10 cellular contexts compared by ENCODE assay signal in the genomic region with DNA sequence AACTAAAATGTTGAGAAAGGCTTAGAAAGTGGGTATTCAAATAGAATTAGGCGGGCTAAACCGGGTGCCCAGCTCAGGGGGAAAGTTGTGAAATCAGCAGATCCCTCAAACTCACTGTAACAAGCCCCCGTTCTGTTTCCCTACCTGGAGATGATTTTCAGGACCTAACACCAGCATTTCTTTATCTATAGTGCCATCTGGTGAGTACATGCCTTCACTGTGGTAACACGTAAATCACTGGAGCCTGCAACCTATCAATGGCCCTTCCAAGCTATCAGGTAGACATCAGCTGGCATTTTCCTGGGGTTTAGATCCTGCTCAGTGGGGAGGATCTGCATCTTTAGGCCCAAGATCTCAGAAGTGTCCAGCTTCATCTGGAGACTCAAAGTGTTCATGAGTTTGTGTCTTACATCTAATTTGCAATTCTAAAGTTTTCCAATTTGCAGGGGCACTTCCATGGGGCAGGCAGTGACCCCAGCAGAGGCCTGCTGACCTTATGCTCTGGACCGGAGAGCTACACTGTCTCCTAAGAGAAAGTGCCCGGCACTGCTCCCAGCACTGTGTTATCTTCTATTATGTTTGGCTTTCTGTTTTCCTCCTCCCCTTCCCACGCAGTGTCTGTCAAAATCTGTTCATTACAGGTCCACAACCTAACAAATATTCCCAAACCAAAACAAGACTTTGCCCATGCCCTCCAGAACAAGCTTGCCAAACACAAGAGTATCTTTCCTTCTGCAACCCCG.
A peak's percentile ranks its signal among the peaks of the same experiment; 100 is the strongest.
DNase-seq lines count a peak whose midpoint lies in the region; ATAC-seq, FAIRE-seq and TF ChIP-seq lines count a peak whose summit lies in the region.
"Had no signal": no experiment of that assay in that cellular context is flagged by ENCODE, and none has a peak within 500 bp of the region (broad histone marks: within the 10 kb centered on the region; RNA-seq: fewer than 3 reads in every experiment).

No MANE protein-coding gene starts in this region.

- in situ Hi-C loops in HepG2 (cut with HindIII; ENCODE audit: extremely low pct_ligation_motif_present, low pct_unique_long_range_greater_than_20kb): no loop called here

- H3K4me2 ChIP-seq in HepG2 (ENCODE audit: low read depth, low read length): no peak overlapping the region

- H3K4me1 ChIP-seq in HepG2 (ENCODE audit: insufficient read depth, low read length) (no peaks in the 10 kb centered on the region), tibial artery (no peaks in the 10 kb centered on the region), colonic mucosa (no peaks in the 10 kb centered on the region)
- H3K4me1 ChIP-seq: prostate gland had no signal

- TF ChIP-seq POLR2A in HepG2 (IDR thresholded peaks at IDR 0.05; ENCODE audit: insufficient read depth in 1 of 2, low read depth in 2 of 2, low read length in 2 of 2): no peak

- no peaks in the 10 kb centered on the region for H3K36me3 ChIP-seq in HepG2 (replicated peaks in 1 of 2; ENCODE audit: control insufficient read depth in 1 of 2, insufficient read depth in 2 of 2, low read length in 2 of 2)
- no peaks in the 10 kb centered on the region for H3K36me3 ChIP-seq in tibial artery
- H3K36me3 ChIP-seq in colonic mucosa: no peaks in the 10 kb centered on the region
- H3K36me3 ChIP-seq: prostate gland had no signal

- no peak; the same call in 2 of the 3 replicates for ATAC-seq in HepG2
- ATAC-seq in HG02763 (IDR thresholded peaks at IDR 0.05; ENCODE audit: unreplicated experiment): no peak
- ATAC-seq: effector memory CD8-positive, alpha-beta T cell had no signal

- no peaks in the 10 kb centered on the region for H3K9me3 ChIP-seq in HepG2 (ENCODE audit: low read length)
- no peaks in the 10 kb centered on the region for H3K9me3 ChIP-seq in tibial artery
- no peaks in the 10 kb centered on the region for H3K9me3 ChIP-seq in colonic mucosa
- H3K9me3 ChIP-seq: prostate gland had no signal

- POLR2A ChIA-PET in RWPE1 (lab: Yijun Ruan, JAX; ENCODE audit: low non-redundant PET) (no interaction called here), HepG2 (lab: Yijun Ruan, JAX) (interaction anchor here (0.5 kb wide), 1 partner anchor 93 kb away, joined by 3 read pairs; no protein-coding TSS in a partner anchor)

- peak; percentile 19 for DNase-seq in ELF-1 (ENCODE audit: low read depth, low spot score)
- no peak for DNase-seq in LNCaP clone FGC (ENCODE audit: low read depth)
- DNase-seq in RWPE1 (ENCODE audit: low spot score): peak; percentile 60
- DNase-seq in HepG2 (ENCODE audit: low spot score): no peak
- DNase-seq in NCI-H2081 (lab: John Stamatoyannopoulos, UW): no peak
- DNase-seq in tibial artery: no peak
- no peak for DNase-seq in colonic mucosa
- DNase-seq: effector memory CD8-positive, alpha-beta T cell had no signal

- BruUV-seq in HepG2 (replicated peaks; lab: Mats Ljungman, UMichigan): no TSS peak

- H2AFZ ChIP-seq in HepG2 (ENCODE audit: low read length): no peak overlapping the region

- no peaks in the 10 kb centered on the region for H4K20me1 ChIP-seq in HepG2 (ENCODE audit: insufficient read depth, low read length)

- TF ChIP-seq EP300 in HepG2 (IDR thresholded peaks at IDR 0.05; ENCODE audit: low read depth in 2 of 2, low read length in 2 of 2): no peak
- no peak for TF ChIP-seq EP300 in HepG2 (CRISPR knock-in tag; IDR thresholded peaks at IDR 0.05; ENCODE audit: borderline replicate concordance)

- no peak for TF ChIP-seq RAD21 in HepG2 (CRISPR knock-in tag; IDR thresholded peaks at IDR 0.05)

- TF ChIP-seq CTCF in LNCaP clone FGC (IDR thresholded peaks at IDR 0.05; ENCODE audit: control insufficient read depth, extremely low read depth, insufficient read depth): peak; percentile 33; the same call in 1 of the 2 replicates
- peak; percentile 35 for TF ChIP-seq CTCF in RWPE1 (conservative IDR thresholded peaks at IDR 0.05; ENCODE audit: low read depth)
- peak; percentile 22; the same call in 1 of the 2 replicates for TF ChIP-seq CTCF in HepG2 (CRISPR knock-in tag; IDR thresholded peaks at IDR 0.05)
- no peak for TF ChIP-seq CTCF in tibial artery (IDR thresholded peaks at IDR 0.05)
- TF ChIP-seq CTCF in colonic mucosa (IDR thresholded peaks at IDR 0.05): no peak

- H3K27ac ChIP-seq in RWPE1: no peak overlapping the region
- no peak overlapping the region for H3K27ac ChIP-seq in HepG2 (ENCODE audit: extremely low read length, insufficient read depth, low read length)
- no peak overlapping the region for H3K27ac ChIP-seq in tibial artery
- no peak overlapping the region for H3K27ac ChIP-seq in colonic mucosa
- H3K27ac ChIP-seq: prostate gland had no signal

- intact Hi-C loops in HepG2 (cut with micrococcal nuclease; ENCODE audit: unreplicated experiment) (no loop called here), tibial artery (cut with DNase I; ENCODE audit: low total_unique reads) (no loop called here), colonic mucosa (cut with DNase I) (no loop called here)

- no peak for FAIRE-seq in HepG2 (lab: Jason Lieb, UNC)

- no peak overlapping the region for H3K9ac ChIP-seq in HepG2 (ENCODE audit: insufficient read depth, low read depth, low read length)
- H3K9ac ChIP-seq in colonic mucosa (ENCODE audit: low read depth in 2 of 2, low read length in 2 of 2): no peak overlapping the region

- CTCF ChIA-PET in RWPE1 (lab: Yijun Ruan, JAX): interaction anchor here (0.6 to 3.0 kb wide), 8 partner anchors 10 to 533 kb away, joined by 3 to 38 read pairs (median 4); partner anchors contain the start of gene LSM5
- CTCF ChIA-PET in HepG2 (lab: Yijun Ruan, JAX; ENCODE audit: low intra/inter-chr PET ratio, low total read pairs): no interaction called here

- no peak overlapping the region for H3K4me3 ChIP-seq in LNCaP clone FGC (ENCODE audit: low read depth, low read length)
- no peak overlapping the region for H3K4me3 ChIP-seq in HepG2 (replicated peaks in 1 of 3; ENCODE audit: insufficient read depth in 1 of 3, low read depth in 2 of 3, low read length in 3 of 3)
- no peak overlapping the region for H3K4me3 ChIP-seq in tibial artery
- no peak overlapping the region for H3K4me3 ChIP-seq in colonic mucosa
- H3K4me3 ChIP-seq: prostate gland had no signal

- H3K27me3 ChIP-seq in HepG2 (ENCODE audit: control insufficient read depth in 1 of 2, insufficient read depth in 2 of 2, low read length in 2 of 2) (peaks cover 0 to 4% of the 10 kb centered on the region in 2 experiments; a peak in 1 of 5 replicates), tibial artery (no peaks in the 10 kb centered on the region), colonic mucosa (no peaks in the 10 kb centered on the region)

- 2% methylated on average over 8 of the region's 8 CpGs for WGBS in HepG2 (ENCODE audit: low lambda C conversion rate)

- H3K79me2 ChIP-seq in HepG2 (ENCODE audit: insufficient read depth, low read length): no peaks in the 10 kb centered on the region

TF ChIP-seq in HepG2, 621 proteins besides CTCF, POLR2A, EP300 and RAD21:
- peak; percentile 37 for TF ChIP-seq STAG1 (CRISPR knock-in tag; IDR thresholded peaks at IDR 0.05)
- no peak for TF ChIP-seq GLI4 (CRISPR knock-in tag; IDR thresholded peaks at IDR 0.05; ENCODE audit: borderline replicate concordance)

Comparison
In these comparisons a context has a peak if more than half of its experiments do, and no peak if none do; other contexts are left out.
1. DNase-seq: peak in ELF-1 (single experiment) and RWPE1 (single experiment); none in LNCaP clone FGC (single experiment), HepG2 (single experiment), NCI-H2081 (0 of 2), tibial artery (0 of 2) and colonic mucosa (single experiment).
2. CTCF ChIP-seq: peak in LNCaP clone FGC (single experiment), RWPE1 (single experiment) and HepG2 (single experiment); none in tibial artery (0 of 2) and colonic mucosa (single experiment).